ENCODE assay signal across 27 cellular contexts in the genomic region with DNA sequence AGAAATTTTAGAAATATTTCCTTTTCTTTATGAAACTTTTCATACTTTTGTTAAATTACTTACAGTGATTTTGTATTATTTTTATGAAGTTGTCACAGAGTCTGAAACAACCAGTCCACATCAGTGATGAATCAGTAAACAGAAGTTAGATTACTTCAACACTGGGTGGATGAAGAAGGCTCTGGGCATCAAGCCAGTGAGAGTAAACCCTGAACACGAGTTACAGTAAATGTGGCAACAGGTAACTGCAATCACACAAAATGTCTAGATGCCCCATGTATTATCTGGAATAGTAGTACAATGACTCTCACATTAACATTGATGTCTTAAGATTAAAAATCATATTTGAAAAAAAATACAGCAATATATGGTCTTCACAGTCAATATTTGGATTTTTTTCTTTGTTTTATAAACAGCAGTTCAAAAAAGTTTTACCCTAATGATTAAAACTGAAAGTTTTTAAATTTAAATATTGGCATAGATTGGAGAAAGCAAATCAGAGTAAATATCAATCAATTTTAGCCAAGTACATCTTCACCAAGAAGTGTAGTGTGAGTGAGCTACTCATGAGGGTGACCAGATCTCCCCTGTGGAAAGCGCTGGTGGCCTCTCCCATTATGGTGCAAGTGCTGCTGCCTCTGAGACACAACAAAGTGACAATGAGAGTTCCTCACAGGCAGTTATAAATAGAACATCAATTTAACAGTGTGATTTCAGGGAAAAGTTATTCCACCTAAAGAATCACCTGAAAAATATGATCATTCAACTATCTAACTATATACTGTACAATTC.
DNase-seq lines count a peak whose midpoint lies in the region; ATAC-seq, FAIRE-seq and TF ChIP-seq lines count a peak whose summit lies in the region.
"Had no signal": no experiment of that assay in that cellular context is flagged by ENCODE, and none has a peak within 500 bp of the region (broad histone marks: within the 10 kb centered on the region; RNA-seq: fewer than 3 reads in every experiment).

No MANE protein-coding gene starts in this region.

- ATAC-seq in right lobe of liver (peak; percentile 89 to 98 (median 96)), GM19467 (IDR thresholded peaks at IDR 0.05; ENCODE audit: unreplicated experiment) (no peak), GM21381 (IDR thresholded peaks at IDR 0.05; ENCODE audit: unreplicated experiment) (no peak)
- ATAC-seq in stimulated activated effector memory CD8-positive, alpha-beta T cell treated with anti-CD3 and anti-CD28 coated beads, Interleukin-12 subunit alpha, Interleukin-12 subunit beta, amount 100 ng/mL, for 72 hours: no peak
- ATAC-seq: activated naive CD4-positive, alpha-beta T cell treated with anti-CD3 and anti-CD28 coated beads, Interleukin-2, amount 50 U/mL, for 72 hours; gastroesophageal sphincter; left cardiac atrium; stimulated activated naive CD8-positive, alpha-beta T cell treated with anti-CD3 and anti-CD28 coated beads, Interleukin-15, Interleukin-2, amounts not matched to agents 100 U/mL and 50 U/mL, for 24 hours had no signal

- TF ChIP-seq POLR2A in right lobe of liver (IDR thresholded peaks at IDR 0.05): no peak

- DNase-seq in ACHN: peak; percentile 53
- peak; percentile 15 for DNase-seq in RCC 7860 (ENCODE audit: low spot score)
- peak; percentile 8 for DNase-seq in fibroblast of mammary gland (ENCODE audit: low read depth)
- peak in 2 of 3 donors; percentile 29 to 82 for DNase-seq in right lobe of liver
- no peak for DNase-seq in NCI-H2107 treated with DMSO at 0.1 percent for 48 hours (lab: John Stamatoyannopoulos, UW; ENCODE audit: unreplicated experiment)
- DNase-seq in stimulated activated effector memory CD8-positive, alpha-beta T cell treated with anti-CD3 and anti-CD28 coated beads, Interleukin-12 subunit alpha, Interleukin-12 subunit beta, amount 100 ng/mL, for 72 hours (ENCODE audit: low spot score in 2 of 2): no peak
- DNase-seq: activated CD4-positive, alpha-beta T cell treated with anti-CD3 and anti-CD28 coated beads, Interleukin-2, amount 10 ng/mL, durations not matched to agents 24 days and 14 days; AML-193; anterior cingulate cortex; CD4-positive, alpha-beta T cell; KG1; left cardiac atrium; mesenchymal stem cell; NCI-H2029 treated with DMSO at 0.1 percent for 48 hours; NCI-H2227 treated with DMSO at 0.1 percent for 48 hours; stimulated activated CD4-positive, alpha-beta T cell treated with anti-CD3 and anti-CD28 coated beads, Interleukin-1b, Interleukin-23, amount 100 ng/mL, for 48 hours; stimulated activated naive CD8-positive, alpha-beta T cell treated with anti-CD3 and anti-CD28 coated beads, Interleukin-15, Interleukin-2, amounts not matched to agents 100 U/mL and 50 U/mL, for 24 hours; T1000 had no signal

- intact Hi-C loops in right lobe of liver (cut with DNase I): no loop called here

- no peaks in the 10 kb centered on the region for H3K36me3 ChIP-seq in right lobe of liver
- H3K36me3 ChIP-seq: gastroesophageal sphincter had no signal

- TF ChIP-seq CTCF in fibroblast of mammary gland (conservative IDR thresholded peaks at IDR 0.05; ENCODE audit: control insufficient read depth, insufficient read depth, low read depth, low read length) (no peak), right lobe of liver (IDR thresholded peaks at IDR 0.05) (no peak)

- no peak overlapping the region for H3K27ac Mint-ChIP-seq in stimulated activated effector memory CD8-positive, alpha-beta T cell treated with anti-CD3 and anti-CD28 coated beads, Interleukin-12 subunit alpha, Interleukin-12 subunit beta, amount 100 ng/mL, for 72 hours
- H3K27ac Mint-ChIP-seq: activated CD4-positive, alpha-beta T cell treated with anti-CD3 and anti-CD28 coated beads, Interleukin-2, amount 10 ng/mL, durations not matched to agents 24 days and 14 days; activated naive CD4-positive, alpha-beta T cell treated with anti-CD3 and anti-CD28 coated beads, Interleukin-2, amount 50 U/mL, for 72 hours; CD4-positive, alpha-beta T cell had no signal

- no peaks in the 10 kb centered on the region for H3K9me3 ChIP-seq in right lobe of liver

- no peaks in the 10 kb centered on the region for H3K27me3 ChIP-seq in right lobe of liver
- H3K27me3 ChIP-seq: gastroesophageal sphincter, hepatocyte had no signal

- peaks cover 0 to 5% (median 2%) of the 10 kb centered on the region in 4 donors for H3K4me1 ChIP-seq in right lobe of liver
- H3K4me1 ChIP-seq: gastroesophageal sphincter, parathyroid adenoma had no signal

- in situ Hi-C loops in ACHN (cut with HindIII; ENCODE audit: low pct_ligation_motif_present, low pct_unique_long_range_greater_than_20kb, low sequenced_read_pairs): no loop called here

- H3K36me3 Mint-ChIP-seq in stimulated activated effector memory CD8-positive, alpha-beta T cell treated with anti-CD3 and anti-CD28 coated beads, Interleukin-12 subunit alpha, Interleukin-12 subunit beta, amount 100 ng/mL, for 72 hours: no peaks in the 10 kb centered on the region

- H3K4me3 ChIP-seq in fibroblast of mammary gland (ENCODE audit: control insufficient read depth, low read depth, low read length): no peak overlapping the region
- no peak overlapping the region for H3K4me3 ChIP-seq in right lobe of liver
- H3K4me3 ChIP-seq: gastroesophageal sphincter, hepatocyte had no signal

- no peak overlapping the region for H3K4me3 Mint-ChIP-seq in stimulated activated effector memory CD8-positive, alpha-beta T cell treated with anti-CD3 and anti-CD28 coated beads, Interleukin-12 subunit alpha, Interleukin-12 subunit beta, amount 100 ng/mL, for 72 hours
- H3K4me3 Mint-ChIP-seq: activated CD4-positive, alpha-beta T cell treated with anti-CD3 and anti-CD28 coated beads, Interleukin-2, amount 10 ng/mL, durations not matched to agents 24 days and 14 days; CD4-positive, alpha-beta T cell; neural crest cell had no signal

- H3K9me3 Mint-ChIP-seq in stimulated activated effector memory CD8-positive, alpha-beta T cell treated with anti-CD3 and anti-CD28 coated beads, Interleukin-12 subunit alpha, Interleukin-12 subunit beta, amount 100 ng/mL, for 72 hours: peaks cover 12% of the 10 kb centered on the region

- H3K4me1 Mint-ChIP-seq in stimulated activated effector memory CD8-positive, alpha-beta T cell treated with anti-CD3 and anti-CD28 coated beads, Interleukin-12 subunit alpha, Interleukin-12 subunit beta, amount 100 ng/mL, for 72 hours: no peaks in the 10 kb centered on the region
- H3K4me1 Mint-ChIP-seq: activated CD4-positive, alpha-beta T cell treated with anti-CD3 and anti-CD28 coated beads, Interleukin-2, amount 10 ng/mL, durations not matched to agents 24 days and 14 days had no signal

- FAIRE-seq in RCC 7860 (lab: Jason Lieb, UNC): peak; percentile 80
- FAIRE-seq: H1, HTR-8/SVneo had no signal

- H3K27ac ChIP-seq in right lobe of liver: peak overlapping the region in 1 of 3 donors; percentile 4
- H3K27ac ChIP-seq: gastroesophageal sphincter, hepatocyte, parathyroid adenoma had no signal

- 40% methylated on average over 2 of the region's 2 CpGs for WGBS in right lobe of liver (ENCODE audit: insufficient coverage, low coverage, low lambda C conversion rate, missing lambda C conversion rate)

Comparison
In these comparisons a context has a peak if more than half of its experiments do, and no peak if none do; other contexts are left out.
1. DNase-seq: peak in ACHN (single experiment), RCC 7860 (single experiment), fibroblast of mammary gland (single experiment) and right lobe of liver (2 of 3); none in NCI-H2107 treated with DMSO at 0.1 percent for 48 hours (single experiment) and stimulated activated effector memory CD8-positive, alpha-beta T cell treated with anti-CD3 and anti-CD28 coated beads, Interleukin-12 subunit alpha, Interleukin-12 subunit beta, amount 100 ng/mL, for 72 hours (0 of 2).
2. ATAC-seq: peak in right lobe of liver (4 of 4); none in GM19467 (single experiment), stimulated activated effector memory CD8-positive, alpha-beta T cell treated with anti-CD3 and anti-CD28 coated beads, Interleukin-12 subunit alpha, Interleukin-12 subunit beta, amount 100 ng/mL, for 72 hours (single experiment) and GM21381 (single experiment).